10 cellular contexts compared by ENCODE assay signal in genomic region chr17:79919164-79919585, GRCh38.
DNase-seq lines count a peak whose midpoint lies in the region; TF ChIP-seq lines count a peak whose summit lies in the region.
"Had no signal": no experiment of that assay in that cellular context is flagged by ENCODE, and none has a peak within 500 bp of the region (broad histone marks: within the 10 kb centered on the region; RNA-seq: fewer than 3 reads in every experiment).

No MANE protein-coding gene starts in this region.

- H3K27ac Mint-ChIP-seq in immature natural killer cell = no peak overlapping the region
- H3K27ac Mint-ChIP-seq: B cell had no signal

- no peaks in the 10 kb centered on the region for H3K36me3 Mint-ChIP-seq in immature natural killer cell

- peaks cover 2 to 3% (median 2%) of the 10 kb centered on the region in 3 donors for H3K27me3 Mint-ChIP-seq in immature natural killer cell (ENCODE audit: low read depth in 3 of 3)

- DNase-seq in 8988T = peak; percentile 49
- DNase-seq in NCI-H446 treated with DMSO at 0.1 percent for 48 hours (lab: John Stamatoyannopoulos, UW) = peak; percentile 48
- peak; percentile 38 for DNase-seq in epithelial cell of esophagus (ENCODE audit: low read depth)
- peak; percentile 95 for DNase-seq in mucosa of gallbladder (ENCODE audit: low spot score)
- no peak for DNase-seq in OCI-M2 (lab: John Stamatoyannopoulos, UW; ENCODE audit: unreplicated experiment)
- no peak for DNase-seq in NCI-H1436 treated with DMSO at 0.1 percent for 48 hours (lab: John Stamatoyannopoulos, UW)
- no peak for DNase-seq in immature natural killer cell
- no peak for DNase-seq in HEK293T (ENCODE audit: extremely low spot score)
- DNase-seq: KG1 had no signal

- H3K4me1 Mint-ChIP-seq in immature natural killer cell = no peaks in the 10 kb centered on the region

- no peaks in the 10 kb centered on the region for H3K9me3 Mint-ChIP-seq in immature natural killer cell

- no peak overlapping the region for H3K4me3 ChIP-seq in epithelial cell of esophagus (ENCODE audit: low read length)

- H3K4me3 Mint-ChIP-seq in immature natural killer cell = no peak overlapping the region
- H3K4me3 Mint-ChIP-seq: B cell had no signal

- CTCF ChIA-PET in HEK293T (lab: Yijun Ruan, JAX) = interaction anchor here (1.0 to 1.3 kb wide), 2 partner anchors 73 to 111 kb away, joined by 3 read pairs; no protein-coding TSS in a partner anchor

- POLR2A ChIA-PET in HEK293T (lab: Yijun Ruan, JAX) = interaction anchor here (1.0 to 2.8 kb wide), 2 partner anchors 73 to 74 kb away, joined by 3 to 8 read pairs; no protein-coding TSS in a partner anchor

- no peak for TF ChIP-seq CTCF in epithelial cell of esophagus (IDR thresholded peaks at IDR 0.05; ENCODE audit: insufficient read depth, low read depth, low read length, missing control alignments)

TF ChIP-seq in HEK293T, 16 proteins besides CTCF, POLR2A, EP300 and RAD21:
- no peak for TF ChIP-seq LEF1 (IDR thresholded peaks at IDR 0.05; ENCODE audit: borderline replicate concordance)

Comparison
In these comparisons a context has a peak if more than half of its experiments do, and no peak if none do; other contexts are left out.
1. DNase-seq: peak in 8988T (single experiment), NCI-H446 treated with DMSO at 0.1 percent for 48 hours (single experiment), epithelial cell of esophagus (single experiment) and mucosa of gallbladder (single experiment); none in OCI-M2 (single experiment), NCI-H1436 treated with DMSO at 0.1 percent for 48 hours (single experiment), immature natural killer cell (0 of 3) and HEK293T (single experiment).